ENCODE assay signal across 10 cellular contexts in genomic region chr1:150999051-150999674, GRCh38. TPM values are rescaled to one million over a fixed set of nuclear protein-coding genes. Genes with fewer than 3 reads are reported as not detected.
DNase-seq lines count a peak whose midpoint lies in the region; ATAC-seq, FAIRE-seq and TF ChIP-seq lines count a peak whose summit lies in the region.
"Had no signal": no experiment of that assay in that cellular context is flagged by ENCODE, and none has a peak within 500 bp of the region (broad histone marks: within the 10 kb centered on the region; RNA-seq: fewer than 3 reads in every experiment).

No MANE protein-coding gene starts in this region.

- TF ChIP-seq POLR2A in endothelial cell of umbilical vein (IDR thresholded peaks at IDR 0.05; ENCODE audit: low read depth, low read length) = no peak

- POLR2A ChIA-PET in endothelial cell of umbilical vein (lab: Charles Lee) = no interaction called here

- intact Hi-C loops in endothelial cell of umbilical vein (cut with micrococcal nuclease) = no loop called here

- WGBS in hepatocyte (ENCODE audit: low lambda C conversion rate, missing lambda C conversion rate) = 92% methylated on average over 17 of the region's 17 CpGs

- no TSS peak for BruUV-seq in endothelial cell of umbilical vein (replicated peaks; lab: Mats Ljungman, UMichigan)

- dilution Hi-C loops in endothelial cell of umbilical vein (cut with MboI; ENCODE audit: extremely low pct_ligation_motif_present, low sequenced_read_pairs) = no loop called here

- peak overlapping the region; percentile 63 for H3K9ac ChIP-seq in endothelial cell of umbilical vein (replicated peaks; ENCODE audit: extremely low read depth, insufficient read depth, low read length)

- peak overlapping the region; percentile 51 for H3K27ac ChIP-seq in SJCRH30
- peak overlapping the region; percentile 89 for H3K27ac ChIP-seq in endothelial cell of umbilical vein (ENCODE audit: insufficient read depth, low read depth, low read length)
- no peak overlapping the region for H3K27ac ChIP-seq in hepatocyte
- H3K27ac ChIP-seq: ascending aorta, foreskin keratinocyte had no signal

- peaks cover 14% of the 10 kb centered on the region for H3K4me1 ChIP-seq in SJCRH30
- H3K4me1 ChIP-seq in endothelial cell of umbilical vein (ENCODE audit: control insufficient read depth, extremely low read depth, insufficient read depth, low read length) = peaks cover 11% of the 10 kb centered on the region
- peaks cover 18% of the 10 kb centered on the region for H3K4me1 ChIP-seq in hepatocyte (ENCODE audit: insufficient read depth)

- DNase-seq in GDM1 (lab: John Stamatoyannopoulos, UW) (peak; percentile 38), SJCRH30 (peak; percentile 79 to 85), endothelial cell of umbilical vein (ENCODE audit: low read depth, low spot score) (peak; percentile 46), retinal pigment epithelial cell (ENCODE audit: low read depth) (peak; percentile 35), OCI-M2 (lab: John Stamatoyannopoulos, UW; ENCODE audit: unreplicated experiment) (no peak), hepatocyte (ENCODE audit: low spot score) (no peak)
- DNase-seq: foreskin keratinocyte had no signal

- TF ChIP-seq CTCF in endothelial cell of umbilical vein (IDR thresholded peaks at IDR 0.05; ENCODE audit: extremely low read depth in 1 of 2, insufficient read depth in 1 of 2, low read depth in 1 of 2, low read length in 2 of 2) (no peak), retinal pigment epithelial cell (conservative IDR thresholded peaks at IDR 0.05; ENCODE audit: low read depth, low read length) (no peak), hepatocyte (IDR thresholded peaks at IDR 0.05; ENCODE audit: poor library complexity) (no peak)

- H3K9me3 ChIP-seq in SJCRH30 (replicated peaks) (no peaks in the 10 kb centered on the region), endothelial cell of umbilical vein (replicated peaks; ENCODE audit: control insufficient read depth, insufficient read depth, low read length) (no peaks in the 10 kb centered on the region), hepatocyte (ENCODE audit: low read depth) (no peaks in the 10 kb centered on the region)
- H3K9me3 ChIP-seq: ascending aorta had no signal

- CTCF ChIA-PET in endothelial cell of umbilical vein (lab: Charles Lee) = interaction anchor here (0.8 to 12.3 kb wide), 4 partner anchors 7 to 49 kb away, joined by 3 to 278 read pairs (median 66); partner anchors contain the start of genes ANXA9, C1orf56, CERS2 and MINDY1

- H3K4me3 ChIP-seq in SJCRH30 (peak overlapping the region; percentile 22), endothelial cell of umbilical vein (replicated peaks in 1 of 3; ENCODE audit: insufficient read depth in 1 of 3, low read depth in 1 of 3, low read length in 3 of 3) (no peak overlapping the region), retinal pigment epithelial cell (ENCODE audit: low read length) (no peak overlapping the region), hepatocyte (no peak overlapping the region)
- H3K4me3 ChIP-seq: ascending aorta had no signal

- H3K9me2 ChIP-seq in hepatocyte (replicated peaks; ENCODE audit: insufficient read depth) = no peaks in the 10 kb centered on the region

- H2AFZ ChIP-seq in endothelial cell of umbilical vein (ENCODE audit: low read depth, low read length) = peak overlapping the region; percentile 39
- no peak overlapping the region for H2AFZ ChIP-seq in hepatocyte

- no peak for ATAC-seq in HG02885 (IDR thresholded peaks at IDR 0.05; ENCODE audit: poor library complexity, unreplicated experiment)
- ATAC-seq: foreskin keratinocyte had no signal

- peak; percentile 85 for FAIRE-seq in endothelial cell of umbilical vein (lab: Jason Lieb, UNC)
- FAIRE-seq: GM19239 had no signal

- H4K20me1 ChIP-seq in endothelial cell of umbilical vein (replicated peaks; ENCODE audit: control insufficient read depth, extremely low read depth, insufficient read depth, low read length) (no peaks in the 10 kb centered on the region), hepatocyte (ENCODE audit: insufficient read depth, poor library complexity, severe bottlenecking) (no peaks in the 10 kb centered on the region)

- H3K4me2 ChIP-seq in endothelial cell of umbilical vein (ENCODE audit: insufficient read depth, low read length) (peak overlapping the region; percentile 45), hepatocyte (no peak overlapping the region)

- no peaks in the 10 kb centered on the region for H3K9me1 ChIP-seq in endothelial cell of umbilical vein (replicated peaks; ENCODE audit: control insufficient read depth, extremely low read depth, insufficient read depth, low read length)

- H3K79me2 ChIP-seq in endothelial cell of umbilical vein (ENCODE audit: control insufficient read depth, insufficient read depth, low read length) (no peaks in the 10 kb centered on the region), hepatocyte (peaks cover 18% of the 10 kb centered on the region)

- no peaks in the 10 kb centered on the region for H3K27me3 ChIP-seq in SJCRH30
- H3K27me3 ChIP-seq in endothelial cell of umbilical vein (ENCODE audit: control insufficient read depth in 2 of 2, insufficient read depth in 2 of 2, low read length in 2 of 2) = no peaks in the 10 kb centered on the region
- H3K27me3 ChIP-seq in hepatocyte = no peaks in the 10 kb centered on the region
- H3K27me3 ChIP-seq: ascending aorta, foreskin keratinocyte had no signal

- H3K36me3 ChIP-seq in SJCRH30 (no peaks in the 10 kb centered on the region), endothelial cell of umbilical vein (ENCODE audit: control insufficient read depth in 2 of 2, extremely low read depth in 1 of 2, insufficient read depth in 2 of 2, low read length in 2 of 2) (peaks cover 0 to 11% of the 10 kb centered on the region in 2 experiments), hepatocyte (replicated peaks; ENCODE audit: insufficient read depth, low read depth) (no peaks in the 10 kb centered on the region)

RNA-seq across cellular contexts. Expression of gene MINDY1, which starts 7.5 kb away (rescaled TPM):
- total RNA-seq in SJCRH30 (2014; rRNA removed; shearing (Covaris generic)) = 2.0 and 2.5 TPM in 2 replicates
- total RNA-seq in endothelial cell of umbilical vein (11.7 and 12.0 TPM in 2 replicates), hepatocyte (15.9 and 18.5 TPM in 2 replicates)
- polyA plus RNA-seq in endothelial cell of umbilical vein (15.4 and 16.1 TPM in 2 replicates), hepatocyte (5.8 and 7.6 TPM in 2 replicates)
- 11.2 and 11.5 TPM in 2 replicates for polyA plus RNA-seq in endothelial cell of umbilical vein (2011; cell fraction: cytosol; rRNA removed)
- 21.3 and 26.7 TPM in 2 replicates for polyA plus RNA-seq in endothelial cell of umbilical vein (2011; cell fraction: nucleus; rRNA removed)
- polyA plus RNA-seq in endothelial cell of umbilical vein (2012) = 8.4 and 10.3 TPM in 2 replicates
- polyA minus RNA-seq in endothelial cell of umbilical vein = 15.4 and 22.7 TPM in 2 replicates
- polyA minus RNA-seq in endothelial cell of umbilical vein (2011; cell fraction: cytosol; rRNA and poly(A)+ RNA removed) = 7.9 TPM
- 10.0 and 10.7 TPM in 2 replicates for polyA minus RNA-seq in endothelial cell of umbilical vein (2011; cell fraction: nucleus; rRNA and poly(A)+ RNA removed)

RNA-seq across cellular contexts. Expression of gene PRUNE1, which starts 9.1 kb away (rescaled TPM):
- 15.0 and 17.4 TPM in 2 replicates for total RNA-seq in SJCRH30 (2014; rRNA removed; shearing (Covaris generic))
- total RNA-seq in endothelial cell of umbilical vein (8.0 and 8.6 TPM in 2 replicates), hepatocyte (20.3 and 26.5 TPM in 2 replicates)
- polyA plus RNA-seq in endothelial cell of umbilical vein (17.5 and 19.3 TPM in 2 replicates), hepatocyte (15.1 and 21.6 TPM in 2 replicates)
- polyA plus RNA-seq in endothelial cell of umbilical vein (2011; cell fraction: cytosol; rRNA removed) = 11.9 and 12.9 TPM in 2 replicates
- polyA plus RNA-seq in endothelial cell of umbilical vein (2011; cell fraction: nucleus; rRNA removed) = 10.1 and 10.7 TPM in 2 replicates
- polyA plus RNA-seq in endothelial cell of umbilical vein (2012) = 5.9 and 7.5 TPM in 2 replicates
- 18.7 and 21.9 TPM in 2 replicates for polyA minus RNA-seq in endothelial cell of umbilical vein
- polyA minus RNA-seq in endothelial cell of umbilical vein (2011; cell fraction: cytosol; rRNA and poly(A)+ RNA removed) = 22.6 TPM
- 5.5 and 6.2 TPM in 2 replicates for polyA minus RNA-seq in endothelial cell of umbilical vein (2011; cell fraction: nucleus; rRNA and poly(A)+ RNA removed)

RNA-seq across cellular contexts. Expression of gene ANXA9, which starts 17.1 kb away (rescaled TPM):
- total RNA-seq in SJCRH30 (2014; rRNA removed; shearing (Covaris generic)) = not detected in 2 replicates
- total RNA-seq in endothelial cell of umbilical vein = not detected in 2 replicates
- polyA plus RNA-seq in endothelial cell of umbilical vein = not detected in 2 replicates
- not detected in 2 replicates for polyA plus RNA-seq in endothelial cell of umbilical vein (2011; cell fraction: cytosol; rRNA removed)
- not detected in 2 replicates for polyA plus RNA-seq in endothelial cell of umbilical vein (2011; cell fraction: nucleus; rRNA removed)
- 0.46 and 0.62 TPM in 2 replicates for polyA plus RNA-seq in endothelial cell of umbilical vein (2012)
- polyA minus RNA-seq in endothelial cell of umbilical vein = not detected in 2 replicates
- 2.2 TPM for polyA minus RNA-seq in endothelial cell of umbilical vein (2011; cell fraction: cytosol; rRNA and poly(A)+ RNA removed)
- not detected in 2 replicates for polyA minus RNA-seq in endothelial cell of umbilical vein (2011; cell fraction: nucleus; rRNA and poly(A)+ RNA removed)
- total RNA-seq in hepatocyte = 7.5 and 7.9 TPM in 2 replicates
- 8.8 and 9.0 TPM in 2 replicates for polyA plus RNA-seq in hepatocyte
- total RNA-seq: ascending aorta had no signal

RNA-seq across cellular contexts. Expression of gene CERS2, which starts 24.5 kb away (rescaled TPM):
- 87.3 and 95.2 TPM in 2 replicates for total RNA-seq in SJCRH30 (2014; rRNA removed; shearing (Covaris generic))
- 155 and 171 TPM in 2 replicates for total RNA-seq in endothelial cell of umbilical vein
- polyA plus RNA-seq in endothelial cell of umbilical vein = 143 and 158 TPM in 2 replicates
- 158 and 161 TPM in 2 replicates for polyA plus RNA-seq in endothelial cell of umbilical vein (2011; cell fraction: cytosol; rRNA removed)
- 124 and 141 TPM in 2 replicates for polyA plus RNA-seq in endothelial cell of umbilical vein (2011; cell fraction: nucleus; rRNA removed)
- polyA plus RNA-seq in endothelial cell of umbilical vein (2012) = 96.0 and 136 TPM in 2 replicates
- polyA minus RNA-seq in endothelial cell of umbilical vein = 178 and 194 TPM in 2 replicates
- polyA minus RNA-seq in endothelial cell of umbilical vein (2011; cell fraction: cytosol; rRNA and poly(A)+ RNA removed) = 167 TPM
- polyA minus RNA-seq in endothelial cell of umbilical vein (2011; cell fraction: nucleus; rRNA and poly(A)+ RNA removed) = 40.8 and 75.8 TPM in 2 replicates
- 267 and 268 TPM in 2 replicates for total RNA-seq in hepatocyte
- 210 and 277 TPM in 2 replicates for polyA plus RNA-seq in hepatocyte

RNA-seq across cellular contexts. Expression of gene BNIPL, which starts 37.2 kb away (rescaled TPM):
- 0.22 and 0.56 TPM in 2 replicates for total RNA-seq in SJCRH30 (2014; rRNA removed; shearing (Covaris generic))
- total RNA-seq in endothelial cell of umbilical vein (0.42 and 0.67 TPM in 2 replicates), hepatocyte (2.7 and 3.8 TPM in 2 replicates)
- polyA plus RNA-seq in endothelial cell of umbilical vein (0.26 and 0.41 TPM in 2 replicates), hepatocyte (1.1 and 3.0 TPM in 2 replicates)
- 0.23 and 0.27 TPM in 2 replicates for polyA plus RNA-seq in endothelial cell of umbilical vein (2011; cell fraction: cytosol; rRNA removed)
- polyA plus RNA-seq in endothelial cell of umbilical vein (2011; cell fraction: nucleus; rRNA removed) = 1.3 and 1.8 TPM in 2 replicates
- polyA plus RNA-seq in endothelial cell of umbilical vein (2012) = 0.05 and 0.60 TPM in 2 replicates
- polyA minus RNA-seq in endothelial cell of umbilical vein = 0.51 TPM in 1 of 2 replicates, not detected in the other
- not detected for polyA minus RNA-seq in endothelial cell of umbilical vein (2011; cell fraction: cytosol; rRNA and poly(A)+ RNA removed)
- 0.53 and 0.96 TPM in 2 replicates for polyA minus RNA-seq in endothelial cell of umbilical vein (2011; cell fraction: nucleus; rRNA and poly(A)+ RNA removed)
- total RNA-seq: ascending aorta had no signal

Comparison
In these comparisons a context has a peak if more than half of its experiments do, and no peak if none do; other contexts are left out.
1. DNase-seq: peak in GDM1 (single experiment), SJCRH30 (2 of 2), endothelial cell of umbilical vein (single experiment) and retinal pigment epithelial cell (single experiment); none in OCI-M2 (single experiment) and hepatocyte (single experiment).